8 cellular contexts compared by ENCODE assay signal in genomic region chr1:156295391-156295947, GRCh38. TPM values are rescaled to one million over a fixed set of nuclear protein-coding genes. Genes with fewer than 3 reads are reported as not detected.
A peak's percentile ranks its signal among the peaks of the same experiment; 100 is the strongest.
DNase-seq lines count a peak whose midpoint lies in the region; ATAC-seq and TF ChIP-seq lines count a peak whose summit lies in the region.

A gene with protein sequence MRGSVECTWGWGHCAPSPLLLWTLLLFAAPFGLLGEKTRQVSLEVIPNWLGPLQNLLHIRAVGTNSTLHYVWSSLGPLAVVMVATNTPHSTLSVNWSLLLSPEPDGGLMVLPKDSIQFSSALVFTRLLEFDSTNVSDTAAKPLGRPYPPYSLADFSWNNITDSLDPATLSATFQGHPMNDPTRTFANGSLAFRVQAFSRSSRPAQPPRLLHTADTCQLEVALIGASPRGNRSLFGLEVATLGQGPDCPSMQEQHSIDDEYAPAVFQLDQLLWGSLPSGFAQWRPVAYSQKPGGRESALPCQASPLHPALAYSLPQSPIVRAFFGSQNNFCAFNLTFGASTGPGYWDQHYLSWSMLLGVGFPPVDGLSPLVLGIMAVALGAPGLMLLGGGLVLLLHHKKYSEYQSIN (minus strand): TSS chr1:156295679. CDS start chr1:156295645, 34 bp downstream.

- intact Hi-C loops in CD8-positive, alpha-beta T cell (cut with DNase I, micrococcal nuclease) = loop anchor here in 1 of 2 experiments (1.0 kb wide), 2 partner anchors 13 to 43 kb away; partner anchors contain the start of genes CCT3, SMG5 and TSACC

- H3K36me3 Mint-ChIP-seq in CD8-positive, alpha-beta T cell = peaks cover 2% of the 10 kb centered on the region

- H3K27ac Mint-ChIP-seq in CD8-positive, alpha-beta T cell = peak within 1 kb of the TSS; percentile 75

- no peaks in the 10 kb centered on the region for H3K9me3 Mint-ChIP-seq in CD8-positive, alpha-beta T cell

- peak within 1 kb of the TSS; percentile 58 for H3K27ac ChIP-seq in CD8-positive, alpha-beta T cell (ENCODE audit: low read depth, low read length)

- H3K36me3 ChIP-seq in CD8-positive, alpha-beta T cell (ENCODE audit: insufficient read depth, low read length) = no peaks in the 10 kb centered on the region

- H3K4me1 Mint-ChIP-seq in CD8-positive, alpha-beta T cell (ENCODE audit: low read depth) = peaks cover 18% of the 10 kb centered on the region

- peak within 1 kb of the TSS; percentile 87 for H3K4me3 Mint-ChIP-seq in CD8-positive, alpha-beta T cell

- POLR2A ChIA-PET in CD8-positive, alpha-beta T cell (lab: Charles Lee) = interaction anchor here (1.6 to 2.8 kb wide), 2 partner anchors 8 to 13 kb away, joined by 4 to 22 read pairs; partner anchors contain the start of genes SMG5 and TMEM79

- peak; percentile 89 for ATAC-seq in CD8-positive, alpha-beta T cell
- ATAC-seq in HG02588 (IDR thresholded peaks at IDR 0.05; ENCODE audit: unreplicated experiment) (peak; percentile 59), GM18519 (IDR thresholded peaks at IDR 0.05; ENCODE audit: low FRiP score, unreplicated experiment) (no peak)

- no peak for TF ChIP-seq CTCF in CD8-positive, alpha-beta T cell (IDR thresholded peaks at IDR 0.05)

- DNase-seq in CD8-positive, alpha-beta T cell = peak; percentile 20 to 71 (median 46)
- peak; percentile 52 for DNase-seq in NOMO-1 treated with dmso at 0.1 percent for 144 hours (lab: John Stamatoyannopoulos, UW; ENCODE audit: unreplicated experiment)
- DNase-seq in activated T-cell treated with anti-CD3 and anti-CD28 coated beads, Interleukin-2, amount 50 U/mL, for 1 hour = peak; percentile 52
- DNase-seq in erythroblast (lab: John Stamatoyannopoulos, UW) = peak; percentile 78 to 80
- peak; percentile 68 for DNase-seq in midbrain (lab: John Stamatoyannopoulos, UW)
- DNase-seq in stimulated activated CD8-positive, alpha-beta memory T cell treated with anti-CD3 and anti-CD28 coated beads, Interleukin-4, amount 100 ng/mL, for 24 hours (ENCODE audit: low read depth) = peak; percentile 41

- peak; percentile 60 for TF ChIP-seq POLR2A in erythroblast (IDR thresholded peaks at IDR 0.05; ENCODE audit: low read length)

- H3K9me3 ChIP-seq in CD8-positive, alpha-beta T cell (ENCODE audit: low read length) = no peaks in the 10 kb centered on the region

- no peaks in the 10 kb centered on the region for H3K27me3 ChIP-seq in CD8-positive, alpha-beta T cell (ENCODE audit: insufficient read depth, low read length)

- peaks cover 17% of the 10 kb centered on the region for H3K4me1 ChIP-seq in CD8-positive, alpha-beta T cell (ENCODE audit: insufficient read depth, low read length)

- H3K27me3 Mint-ChIP-seq in CD8-positive, alpha-beta T cell (ENCODE audit: low read depth) = no peaks in the 10 kb centered on the region

- peak within 1 kb of the TSS; percentile 87 for H3K4me3 ChIP-seq in CD8-positive, alpha-beta T cell (ENCODE audit: low read depth, low read length)

- CTCF ChIA-PET in CD8-positive, alpha-beta T cell (lab: Charles Lee) = no interaction called here

RNA-seq across cellular contexts. Expression of the gene that starts here (rescaled TPM):
- total RNA-seq in CD8-positive, alpha-beta T cell = 10 to 100 TPM; 10.8 to 10.9 TPM
